Comparison of ENCODE assay signal across 23 cellular contexts in genomic region chr9:130179508-130179907, GRCh38. TPM values are rescaled to one million over a fixed set of nuclear protein-coding genes. Genes with fewer than 3 reads are reported as not detected.
"Had no signal": no experiment of that assay in that cellular context is flagged by ENCODE, and none has a peak within 500 bp of the region (broad histone marks: within the 10 kb centered on the region; RNA-seq: fewer than 3 reads in every experiment).

No MANE protein-coding gene starts in this region.

- H3K4me1 ChIP-seq: breast epithelium, upper lobe of right lung had no signal

- H3K4me1 Mint-ChIP-seq: activated T-helper 17 cell treated with anti-CD3 and anti-CD28 coated beads, Interleukin-2, amount 50 U/mL, for 72 hours; central memory CD8-positive, alpha-beta T cell had no signal

- H3K27me3 Mint-ChIP-seq: activated T-helper 17 cell treated with anti-CD3 and anti-CD28 coated beads, Interleukin-2, amount 50 U/mL, for 72 hours had no signal

- ATAC-seq: activated CD8-positive, alpha-beta T cell treated with anti-CD3 and anti-CD28 coated beads for 36 hours; activated T-cell treated with anti-CD3 and anti-CD28 coated beads, Interleukin-2, amount 50 U/mL, for 4 hours; activated T-helper 17 cell treated with anti-CD3 and anti-CD28 coated beads, Interleukin-2, amount 50 U/mL, for 72 hours; left colon; naive thymus-derived CD8-positive, alpha-beta T cell; right cardiac atrium; upper lobe of right lung had no signal

- H3K9me3 Mint-ChIP-seq: activated CD8-positive, alpha-beta T cell treated with anti-CD3 and anti-CD28 coated beads for 36 hours; activated T-cell treated with anti-CD3 and anti-CD28 coated beads, Interleukin-2, amount 50 U/mL, for 4 hours; activated T-helper 17 cell treated with anti-CD3 and anti-CD28 coated beads, Interleukin-2, amount 50 U/mL, for 72 hours; central memory CD8-positive, alpha-beta T cell; naive thymus-derived CD8-positive, alpha-beta T cell had no signal

- H3K27me3 ChIP-seq: breast epithelium, upper lobe of right lung had no signal

- H3K9me3 ChIP-seq: breast epithelium, spleen, upper lobe of right lung had no signal

- H3K36me3 Mint-ChIP-seq: naive thymus-derived CD8-positive, alpha-beta T cell had no signal

- H3K27ac ChIP-seq: breast epithelium, epithelial cell of prostate, spleen, upper lobe of right lung had no signal

- H3K4me3 ChIP-seq: breast epithelium, spleen, upper lobe of right lung had no signal

- H3K4me3 Mint-ChIP-seq: activated CD8-positive, alpha-beta T cell treated with anti-CD3 and anti-CD28 coated beads for 36 hours; activated T-cell treated with anti-CD3 and anti-CD28 coated beads, Interleukin-2, amount 50 U/mL, for 4 hours; activated T-helper 17 cell treated with anti-CD3 and anti-CD28 coated beads, Interleukin-2, amount 50 U/mL, for 72 hours; central memory CD8-positive, alpha-beta T cell; naive thymus-derived CD8-positive, alpha-beta T cell had no signal

- H3K36me3 ChIP-seq: breast epithelium, spleen, upper lobe of right lung had no signal

- H3K27ac Mint-ChIP-seq: activated CD8-positive, alpha-beta T cell treated with anti-CD3 and anti-CD28 coated beads for 36 hours; activated T-helper 17 cell treated with anti-CD3 and anti-CD28 coated beads, Interleukin-2, amount 50 U/mL, for 72 hours had no signal

- DNase-seq: activated CD4-positive, alpha-beta T cell treated with anti-CD3 and anti-CD28 coated beads, Interleukin-2, amount 50 U/mL, for 1 hour; activated CD4-positive, CD25-positive, alpha-beta regulatory T cell treated with anti-CD3 and anti-CD28 coated beads, Interleukin-2, amount 50 U/mL, for 72 hours; activated CD8-positive, alpha-beta T cell treated with anti-CD3 and anti-CD28 coated beads for 36 hours; activated gamma-delta T cell treated with Interleukin-2 at 50 U/mL for 16 hours; activated naive CD4-positive, alpha-beta T cell treated with anti-CD3 and anti-CD28 coated beads, Interleukin-2, amount 50 U/mL, for 16 hours; activated T-cell treated with anti-CD3 and anti-CD28 coated beads, Interleukin-2, amount 50 U/mL, for 4 hours; amygdala; effector CD8-positive, alpha-beta T cell; hippocampal formation; kidney; left colon; naive thymus-derived CD8-positive, alpha-beta T cell; posterior cingulate gyrus; spleen; stimulated activated CD4-positive, alpha-beta T cell treated with anti-CD3 and anti-CD28 coated beads, Interleukin-2, amount 100 ng/mL, for 48 hours; stimulated activated naive CD4-positive, alpha-beta T cell treated with Interleukin-2 at 50 U/mL for 16 hours; T-helper 2 cell; upper lobe of right lung had no signal

RNA-seq across cellular contexts. Expression of gene NCS1, which starts 7.3 kb away (rescaled TPM):
- total RNA-seq: naive thymus-derived CD8-positive, alpha-beta T cell had no signal
